9 cellular contexts compared by ENCODE assay signal in the genomic region with DNA sequence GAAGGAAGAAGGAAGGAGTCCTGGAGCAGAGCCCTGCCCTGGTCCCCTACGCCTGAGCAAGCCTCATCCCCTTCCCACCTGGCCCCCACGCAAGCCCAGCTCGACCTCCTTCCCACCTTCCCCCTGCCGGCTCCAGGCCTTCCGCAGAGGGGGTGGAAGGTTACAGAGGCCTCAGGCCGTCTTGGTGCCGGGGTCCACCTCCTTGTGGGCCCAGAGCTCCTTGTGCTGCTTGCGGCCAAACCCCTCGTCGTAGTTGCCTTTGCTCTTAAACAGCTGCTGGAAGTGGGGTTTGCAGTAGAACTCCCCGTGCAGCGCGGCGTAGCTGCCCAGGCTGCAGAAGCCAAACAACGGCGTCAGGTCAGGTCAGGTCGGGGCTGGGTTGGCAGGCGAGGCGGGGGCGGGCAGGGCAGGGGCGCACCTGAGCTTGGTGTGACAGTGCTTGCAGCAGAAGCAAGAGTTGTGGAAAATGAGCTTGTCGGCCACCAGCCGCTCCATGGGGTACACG. TPM values are rescaled to one million over a fixed set of nuclear protein-coding genes. Genes with fewer than 3 reads are reported as not detected.
A peak's percentile ranks its signal among the peaks of the same experiment; 100 is the strongest.
DNase-seq lines count a peak whose midpoint lies in the region; ATAC-seq and TF ChIP-seq lines count a peak whose summit lies in the region.
"Had no signal": no experiment of that assay in that cellular context is flagged by ENCODE, and none has a peak within 500 bp of the region (broad histone marks: within the 10 kb centered on the region; RNA-seq: fewer than 3 reads in every experiment).

No MANE protein-coding gene starts in this region.

- no peak for TF ChIP-seq POLR2A in heart left ventricle (IDR thresholded peaks at IDR 0.05)
- no peak for TF ChIP-seq POLR2A in right lobe of liver (IDR thresholded peaks at IDR 0.05)

- no peak for ATAC-seq in heart left ventricle
- ATAC-seq in activated naive CD4-positive, alpha-beta T cell treated with anti-CD3 and anti-CD28 coated beads, Interleukin-2, amount 50 U/mL, for 72 hours = peak in 1 of 2 donors; percentile 1
- ATAC-seq in right lobe of liver = peak; percentile 7 to 38 (median 13)
- ATAC-seq in GM21786 (IDR thresholded peaks at IDR 0.05; ENCODE audit: unreplicated experiment) = no peak
- ATAC-seq in HG03139 (IDR thresholded peaks at IDR 0.05; ENCODE audit: unreplicated experiment) = no peak

- no peaks in the 10 kb centered on the region for H3K27me3 ChIP-seq in heart left ventricle
- H3K27me3 ChIP-seq in right atrium auricular region = no peaks in the 10 kb centered on the region
- no peaks in the 10 kb centered on the region for H3K27me3 ChIP-seq in right lobe of liver

- intact Hi-C loops in heart left ventricle (cut with DNase I) (loop anchor here in 3 of 10 donors (5.0 to 10.0 kb wide), 3 partner anchors 64 to 74 kb away; partner anchors contain the start of gene MAP3K3 (in 1 of the 3)), right lobe of liver (cut with DNase I) (loop anchor here in 1 of 2 donors (10.0 kb wide), 1 partner anchor 64 kb away; no protein-coding TSS in a partner anchor)

- peaks cover 0 to 41% (median 33%) of the 10 kb centered on the region in 9 donors for H3K36me3 ChIP-seq in heart left ventricle
- peaks cover 16% of the 10 kb centered on the region for H3K36me3 ChIP-seq in right atrium auricular region
- peaks cover 0 to 10% (median 0%) of the 10 kb centered on the region in 4 donors for H3K36me3 ChIP-seq in right lobe of liver

- H3K4me1 ChIP-seq in heart left ventricle = peaks cover 0 to 60% (median 22%) of the 10 kb centered on the region in 12 donors
- peaks cover 0 to 39% of the 10 kb centered on the region in 2 donors for H3K4me1 ChIP-seq in right atrium auricular region
- H3K4me1 ChIP-seq in right lobe of liver = peaks cover 0 to 18% (median 8%) of the 10 kb centered on the region in 4 donors

- DNase-seq in heart left ventricle (no peak), right atrium auricular region (ENCODE audit: low spot score) (no peak), right lobe of liver (peak in 2 of 3 donors; percentile 62 to 65), type B pancreatic cell (ENCODE audit: extremely low spot score, unreplicated experiment) (no peak), NCI-H1092 (lab: John Stamatoyannopoulos, UW) (no peak)
- DNase-seq in activated naive CD4-positive, alpha-beta T cell treated with anti-CD3 and anti-CD28 coated beads, Interleukin-2, amount 50 U/mL, for 72 hours (ENCODE audit: low spot score in 2 of 2) = peak in 1 of 2 donors; percentile 45
- DNase-seq: DMS79 treated with DMSO at 0.1 percent for 48 hours had no signal

- H3K9me3 ChIP-seq in heart left ventricle (no peaks in the 10 kb centered on the region), right atrium auricular region (no peaks in the 10 kb centered on the region), right lobe of liver (no peaks in the 10 kb centered on the region)

- H3K36me3 Mint-ChIP-seq in activated naive CD4-positive, alpha-beta T cell treated with anti-CD3 and anti-CD28 coated beads, Interleukin-2, amount 50 U/mL, for 72 hours = peaks cover 31 to 44% of the 10 kb centered on the region in 2 donors
- H3K36me3 Mint-ChIP-seq in type B pancreatic cell = peaks cover 6% of the 10 kb centered on the region

- peaks cover 12% of the 10 kb centered on the region for H3K4me1 Mint-ChIP-seq in type B pancreatic cell (ENCODE audit: unreplicated experiment)

- 59 to 79% (median 65%) methylated on average over 10 to 24 of the region's 24 CpGs for WGBS in heart left ventricle, 4 donors
- 8% methylated on average over 2 of the region's 24 CpGs for WGBS in right lobe of liver (ENCODE audit: insufficient coverage, low coverage, low lambda C conversion rate, missing lambda C conversion rate)

- H3K4me3 ChIP-seq in heart left ventricle = peak overlapping the region in 10 of 12 donors; percentile 43 to 76 (median 64)
- H3K4me3 ChIP-seq in right atrium auricular region = peak overlapping the region in 1 of 2 donors; percentile 72
- H3K4me3 ChIP-seq in right lobe of liver = peak overlapping the region; percentile 41 to 54 (median 44)

- no peaks in the 10 kb centered on the region for H3K27me3 Mint-ChIP-seq in type B pancreatic cell

- no peaks in the 10 kb centered on the region for H3K9me3 Mint-ChIP-seq in activated naive CD4-positive, alpha-beta T cell treated with anti-CD3 and anti-CD28 coated beads, Interleukin-2, amount 50 U/mL, for 72 hours
- H3K9me3 Mint-ChIP-seq in type B pancreatic cell = no peaks in the 10 kb centered on the region

- no peak for TF ChIP-seq CTCF in heart left ventricle (IDR thresholded peaks at IDR 0.05)
- no peak for TF ChIP-seq CTCF in right atrium auricular region (IDR thresholded peaks at IDR 0.05)
- no peak for TF ChIP-seq CTCF in right lobe of liver (IDR thresholded peaks at IDR 0.05)
- no peak for TF ChIP-seq CTCF in type B pancreatic cell (conservative IDR thresholded peaks at IDR 0.05)

- peak overlapping the region; percentile 75 to 92 for H3K27ac Mint-ChIP-seq in activated naive CD4-positive, alpha-beta T cell treated with anti-CD3 and anti-CD28 coated beads, Interleukin-2, amount 50 U/mL, for 72 hours
- no peak overlapping the region for H3K27ac Mint-ChIP-seq in type B pancreatic cell

- peak overlapping the region; percentile 87 for H3K4me3 Mint-ChIP-seq in type B pancreatic cell

- peak overlapping the region in 9 of 12 donors; percentile 42 to 96 (median 68) for H3K27ac ChIP-seq in heart left ventricle
- peak overlapping the region in 1 of 2 donors; percentile 63 for H3K27ac ChIP-seq in right atrium auricular region
- peak overlapping the region; percentile 31 to 68 (median 67) for H3K27ac ChIP-seq in right lobe of liver

RNA-seq across cellular contexts. Expression of gene LIMD2, which starts 1.5 kb away (rescaled TPM):
- total RNA-seq in heart left ventricle = 10 to 100 TPM in 2 of 9 donors, 1 to 10 TPM in 7; 1.9 to 48.0 (median 3.4) TPM
- polyA plus RNA-seq in heart left ventricle = 1 to 10 TPM; 4.0 to 5.4 TPM
- 1 to 10 TPM; 2.7 to 5.6 TPM for total RNA-seq in right atrium auricular region
- total RNA-seq in activated naive CD4-positive, alpha-beta T cell treated with anti-CD3 and anti-CD28 coated beads, Interleukin-2, amount 50 U/mL, for 72 hours = 100 to 1,000 TPM in 1 of 2 donors, 10 to 100 TPM in 1; 76.7 to 166 TPM
- 1 to 10 TPM; 2.8 to 9.4 (median 5.2) TPM for total RNA-seq in right lobe of liver
- 16.1 and 65.1 TPM in 2 replicates for total RNA-seq in type B pancreatic cell (ENCODE audit: low replicate concordance)

RNA-seq across cellular contexts. Expression of gene STRADA, which starts 43.2 kb away (rescaled TPM):
- total RNA-seq in heart left ventricle (10 to 100 TPM; 10.2 to 26.1 (median 15.3) TPM), right atrium auricular region (10 to 100 TPM; 13.1 to 14.4 TPM), right lobe of liver (10 to 100 TPM in 5 of 6 experiments, 1 to 10 TPM in 1; 8.4 to 15.1 (median 13.0) TPM), type B pancreatic cell (ENCODE audit: low replicate concordance) (26.5 and 43.9 TPM in 2 replicates)
- 10 to 100 TPM; 15.9 to 18.3 TPM for polyA plus RNA-seq in heart left ventricle
- 100 to 1,000 TPM in 1 of 2 donors, 10 to 100 TPM in 1; 68.3 to 112 TPM for total RNA-seq in activated naive CD4-positive, alpha-beta T cell treated with anti-CD3 and anti-CD28 coated beads, Interleukin-2, amount 50 U/mL, for 72 hours

Comparison
In these comparisons a context has a peak if more than half of its experiments do, and no peak if none do; other contexts are left out.
1. ATAC-seq: peak in right lobe of liver (4 of 4); none in heart left ventricle (0 of 4), GM21786 (single experiment) and HG03139 (single experiment).
2. DNase-seq: peak in right lobe of liver (2 of 3); none in heart left ventricle (0 of 5), right atrium auricular region (single experiment), type B pancreatic cell (single experiment) and NCI-H1092 (single experiment).